In genomic region chr20:13784893-13785715, GRCh38 we compare ENCODE assay signal across 8 cellular contexts. TPM values are rescaled to one million over a fixed set of nuclear protein-coding genes. Genes with fewer than 3 reads are reported as not detected.
DNase-seq lines count a peak whose midpoint lies in the region; ATAC-seq, FAIRE-seq and TF ChIP-seq lines count a peak whose summit lies in the region.

Gene ESF1, minus strand, starts transcription at chr20:13784919. Its CDS starts 1,779 bp downstream, at chr20:13783140.
Gene NDUFAF5, plus strand, starts transcription at chr20:13785028. Its CDS starts 41 bp downstream, at chr20:13785069.

- peaks cover 11 to 23% of the 10 kb centered on the region in 2 donors for H3K36me3 Mint-ChIP-seq in activated T-cell treated with anti-CD3 and anti-CD28 coated beads, Interleukin-2, amount 50 U/mL, for 72 hours (ENCODE audit: insufficient read depth in 2 of 2)

- DNase-seq in DMS79 (lab: John Stamatoyannopoulos, UW) (peak; percentile 90), RCC 7860 (ENCODE audit: low spot score) (peak; percentile 90), esophagus squamous epithelium (lab: John Stamatoyannopoulos, UW) (peak; percentile 56), myocyte (ENCODE audit: low read depth) (peak; percentile 99)
- peak; percentile 91 to 94 for DNase-seq in activated T-cell treated with anti-CD3 and anti-CD28 coated beads, Interleukin-2, amount 50 U/mL, for 72 hours
- peak; percentile 79 to 90 for DNase-seq in stimulated activated CD8-positive, alpha-beta memory T cell treated with anti-CD3 and anti-CD28 coated beads, Interleukin-7, amount 100 ng/mL, for 48 hours (ENCODE audit: extremely low read depth in 1 of 2, low read depth in 1 of 2)

- no peaks in the 10 kb centered on the region for H3K27me3 ChIP-seq in esophagus squamous epithelium

- peak in 1 of 4 donors; percentile 29 for TF ChIP-seq POLR2A in esophagus squamous epithelium (IDR thresholded peaks at IDR 0.05)

- H3K9me3 Mint-ChIP-seq in activated T-cell treated with anti-CD3 and anti-CD28 coated beads, Interleukin-2, amount 50 U/mL, for 72 hours = no peaks in the 10 kb centered on the region

- no peaks in the 10 kb centered on the region for H3K9me3 ChIP-seq in KOPT-K1 (ENCODE audit: insufficient read depth, low read length, poor library complexity, severe bottlenecking)
- no peaks in the 10 kb centered on the region for H3K9me3 ChIP-seq in esophagus squamous epithelium

- H3K27ac Mint-ChIP-seq in activated T-cell treated with anti-CD3 and anti-CD28 coated beads, Interleukin-2, amount 50 U/mL, for 72 hours = peak within 1 kb of the TSS; percentile 92

- peak within 1 kb of the TSS; percentile 74 to 93 (median 82) for H3K4me3 ChIP-seq in esophagus squamous epithelium

- intact Hi-C loops in esophagus squamous epithelium (cut with DNase I) = no loop called here

- H3K36me3 ChIP-seq in KOPT-K1 (ENCODE audit: insufficient read depth, low read length) = peaks cover 63% of the 10 kb centered on the region
- peaks cover 0 to 55% (median 2%) of the 10 kb centered on the region in 3 donors for H3K36me3 ChIP-seq in esophagus squamous epithelium

- peak within 1 kb of the TSS; percentile 92 to 94 for H3K4me3 Mint-ChIP-seq in activated T-cell treated with anti-CD3 and anti-CD28 coated beads, Interleukin-2, amount 50 U/mL, for 72 hours

- ATAC-seq in GM21786 (IDR thresholded peaks at IDR 0.05; ENCODE audit: unreplicated experiment) = peak; percentile 94
- peak; percentile 99 for ATAC-seq in activated T-cell treated with anti-CD3 and anti-CD28 coated beads, Interleukin-2, amount 50 U/mL, for 72 hours (replicated peaks in 1 of 2)

- TF ChIP-seq CTCF in esophagus squamous epithelium (IDR thresholded peaks at IDR 0.05) = peak in 1 of 6 experiments; percentile 39

- no peaks in the 10 kb centered on the region for H3K27me3 Mint-ChIP-seq in activated T-cell treated with anti-CD3 and anti-CD28 coated beads, Interleukin-2, amount 50 U/mL, for 72 hours (ENCODE audit: low read depth)

- peak within 1 kb of the TSS; percentile 80 for H3K27ac ChIP-seq in KOPT-K1 (ENCODE audit: low read depth, low read length, poor library complexity, severe bottlenecking)
- H3K27ac ChIP-seq in esophagus squamous epithelium = peak within 1 kb of the TSS; percentile 92 to 96 (median 92)

- peaks cover 59% of the 10 kb centered on the region for H3K4me1 Mint-ChIP-seq in activated T-cell treated with anti-CD3 and anti-CD28 coated beads, Interleukin-2, amount 50 U/mL, for 72 hours (ENCODE audit: low read depth)

- H3K4me1 ChIP-seq in esophagus squamous epithelium = peaks cover 13 to 46% (median 20%) of the 10 kb centered on the region in 3 donors

- 0 to 2% methylated on average over 17 to 19 of the region's 54 CpGs for WGBS in esophagus squamous epithelium, 2 donors

- peak; percentile 49 for FAIRE-seq in RCC 7860 (lab: Jason Lieb, UNC)

RNA-seq across cellular contexts. Expression of gene ESF1, which starts in this region (rescaled TPM):
- total RNA-seq in activated T-cell treated with anti-CD3 and anti-CD28 coated beads, Interleukin-2, amount 50 U/mL, for 72 hours = 10 to 100 TPM; 12.2 to 13.2 TPM
- total RNA-seq in esophagus squamous epithelium (10 to 100 TPM in 3 of 4 donors, 1 to 10 TPM in 1; 4.7 to 21.9 (median 11.2) TPM), myocyte (19.8 and 21.4 TPM in 2 replicates)
- polyA plus RNA-seq in myocyte (2012) = 8.1 TPM

RNA-seq across cellular contexts. Expression of gene NDUFAF5, which starts in this region (rescaled TPM):
- 10 to 100 TPM; 30.4 to 32.9 TPM for total RNA-seq in activated T-cell treated with anti-CD3 and anti-CD28 coated beads, Interleukin-2, amount 50 U/mL, for 72 hours
- total RNA-seq in esophagus squamous epithelium (10 to 100 TPM in 2 of 4 donors, 1 to 10 TPM in 2; 6.6 to 14.5 (median 10.4) TPM), myocyte (22.5 and 24.2 TPM in 2 replicates)
- 15.6 TPM for polyA plus RNA-seq in myocyte (2012)

Comparison
In these comparisons a context has a peak if more than half of its experiments do, and no peak if none do; other contexts are left out.
1. Peak in every context shown above with its lines: DNase-seq, ATAC-seq, H3K4me3 ChIP-seq and H3K27ac ChIP-seq.